In the genomic region with DNA sequence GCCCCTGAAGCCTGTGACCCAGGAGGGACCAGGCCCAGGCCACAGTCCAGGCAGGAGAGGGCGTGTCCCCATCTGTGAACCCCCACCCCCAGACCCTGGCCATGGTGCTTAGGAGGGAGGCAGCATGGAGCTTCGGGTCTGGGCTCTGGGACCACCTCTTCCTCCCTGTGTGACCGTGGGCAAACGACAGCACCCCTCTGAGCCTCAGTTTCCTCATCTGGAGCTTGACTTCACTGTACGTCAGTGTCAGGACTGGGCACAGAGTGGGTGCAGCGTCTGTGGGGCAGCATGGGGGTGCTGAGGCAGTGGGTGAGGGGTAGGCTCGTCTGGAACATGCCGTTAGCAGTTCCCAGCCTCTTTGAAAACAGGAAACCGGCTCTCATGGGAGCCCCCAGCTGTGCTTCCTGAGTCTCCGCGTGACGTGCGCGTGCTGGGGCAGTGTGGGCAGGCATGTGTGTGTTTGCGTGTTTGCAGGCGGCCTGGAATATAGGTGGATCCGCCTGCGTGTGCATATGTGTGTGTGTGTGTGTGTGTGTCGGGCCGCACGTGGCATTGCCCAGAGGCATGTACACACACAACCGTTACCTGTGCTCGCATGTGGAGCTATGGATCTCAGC, we compare ENCODE assay signal across 8 cellular contexts. TPM values are rescaled to one million over a fixed set of nuclear protein-coding genes. Genes with fewer than 3 reads are reported as not detected.
A peak's percentile ranks its signal among the peaks of the same experiment; 100 is the strongest.
DNase-seq lines count a peak whose midpoint lies in the region; TF ChIP-seq lines count a peak whose summit lies in the region.

No MANE protein-coding gene starts in this region.

- H3K4me3 Mint-ChIP-seq in type B pancreatic cell: no peak overlapping the region
- no peak overlapping the region for H3K4me3 Mint-ChIP-seq in endodermal cell

- H3K9me3 ChIP-seq in esophagus (ENCODE audit: control insufficient read depth in 2 of 2, insufficient read depth in 1 of 2, low read depth in 1 of 2, low read length in 1 of 2): no peaks in the 10 kb centered on the region
- no peaks in the 10 kb centered on the region for H3K9me3 ChIP-seq in endodermal cell (ENCODE audit: control insufficient read depth, low read length)

- H3K27me3 ChIP-seq in esophagus (ENCODE audit: control insufficient read depth in 1 of 2, insufficient read depth in 2 of 2, low read length in 2 of 2): no peaks in the 10 kb centered on the region
- H3K27me3 ChIP-seq in endodermal cell (ENCODE audit: control insufficient read depth, insufficient read depth, low read length, poor library complexity, severe bottlenecking): no peaks in the 10 kb centered on the region

- TF ChIP-seq CTCF in type B pancreatic cell (conservative IDR thresholded peaks at IDR 0.05) (no peak), endodermal cell (conservative IDR thresholded peaks at IDR 0.05) (no peak)

- H3K4me1 Mint-ChIP-seq in type B pancreatic cell (ENCODE audit: unreplicated experiment): peaks cover 4% of the 10 kb centered on the region
- no peaks in the 10 kb centered on the region for H3K4me1 Mint-ChIP-seq in endodermal cell

- no peak overlapping the region for H3K9ac ChIP-seq in endodermal cell (ENCODE audit: extremely low read depth, low read length, poor library complexity, severe bottlenecking)

- H3K4me1 ChIP-seq in esophagus (ENCODE audit: control insufficient read depth in 2 of 2, insufficient read depth in 2 of 2, low read length in 1 of 2): peaks cover 10 to 28% of the 10 kb centered on the region in 2 donors
- H3K4me1 ChIP-seq in endodermal cell (ENCODE audit: control insufficient read depth, insufficient read depth, low read length): no peaks in the 10 kb centered on the region

- WGBS in esophagus, 2 donors: 39 to 51% methylated on average over 23 of the region's 23 CpGs
- 85 to 87% methylated on average over 11 to 23 of the region's 23 CpGs for WGBS in endodermal cell (ENCODE audit: insufficient coverage in 1 of 2, insufficient read length in 1 of 2), 2 experiments

- DNase-seq in NCI-H1417 (lab: John Stamatoyannopoulos, UW) (peak in 2 of 3 experiments; percentile 33 to 43), NCI-H1417 treated with DMSO at 0.1 percent for 48 hours (lab: John Stamatoyannopoulos, UW) (no peak), pons (ENCODE audit: low spot score) (peak; percentile 79), type B pancreatic cell (ENCODE audit: extremely low spot score, unreplicated experiment) (no peak), endodermal cell (no peak), DMS53 treated with DMSO at 0.1 percent for 48 hours (lab: John Stamatoyannopoulos, UW; ENCODE audit: unreplicated experiment) (no peak)
- peak; percentile 47 to 49 for DNase-seq in activated CD4-positive, alpha-beta T cell treated with anti-CD3 and anti-CD28 coated beads, Interleukin-2, amount 50 U/mL, for 4 hours

- H3K27me3 Mint-ChIP-seq in type B pancreatic cell: peaks cover 4% of the 10 kb centered on the region
- H3K27me3 Mint-ChIP-seq in endodermal cell (ENCODE audit: insufficient read depth): peaks cover 3% of the 10 kb centered on the region

- H3K27ac Mint-ChIP-seq in type B pancreatic cell (no peak overlapping the region), endodermal cell (no peak overlapping the region)

- no peak overlapping the region for H3K4me3 ChIP-seq in esophagus (ENCODE audit: low read depth in 1 of 2, low read length in 2 of 2)
- H3K4me3 ChIP-seq in endodermal cell (ENCODE audit: low read length): no peak overlapping the region

- no peaks in the 10 kb centered on the region for H3K36me3 Mint-ChIP-seq in type B pancreatic cell
- H3K36me3 Mint-ChIP-seq in endodermal cell (ENCODE audit: low read depth): no peaks in the 10 kb centered on the region

- H3K27ac ChIP-seq in esophagus (ENCODE audit: low read depth in 2 of 2, low read length in 1 of 2): peak overlapping the region; percentile 74 to 78
- no peak overlapping the region for H3K27ac ChIP-seq in endodermal cell (ENCODE audit: low read depth, low read length)

- H3K9me3 Mint-ChIP-seq in type B pancreatic cell (no peaks in the 10 kb centered on the region), endodermal cell (no peaks in the 10 kb centered on the region)

- H3K36me3 ChIP-seq in esophagus (ENCODE audit: control insufficient read depth in 2 of 2, insufficient read depth in 2 of 2, low read length in 1 of 2) (no peaks in the 10 kb centered on the region), endodermal cell (ENCODE audit: control insufficient read depth, insufficient read depth, low read length) (no peaks in the 10 kb centered on the region)

RNA-seq across cellular contexts. Expression of a gene that starts 15.7 kb away (rescaled TPM):
- 10 to 100 TPM; 10.9 to 24.0 TPM for polyA plus RNA-seq in esophagus
- total RNA-seq in type B pancreatic cell (ENCODE audit: low replicate concordance): 2.8 and 6.3 TPM in 2 replicates
- 1 to 10 TPM; 6.8 to 7.0 TPM for total RNA-seq in endodermal cell
- polyA plus RNA-seq in endodermal cell (2013, experiment 1 of 2): 3.3 TPM
- 2.4 TPM for polyA plus RNA-seq in endodermal cell (2013, experiment 2 of 2)

RNA-seq across cellular contexts. Expression of a gene that starts 56.8 kb away (rescaled TPM):
- polyA plus RNA-seq in esophagus: under 1 TPM; 0.02 TPM
- total RNA-seq in type B pancreatic cell (ENCODE audit: low replicate concordance) (13.4 and 15.3 TPM in 2 replicates), endodermal cell (1 to 10 TPM; 5.8 to 8.2 TPM)
- 13.1 TPM for polyA plus RNA-seq in endodermal cell (2013, experiment 1 of 2)
- polyA plus RNA-seq in endodermal cell (2013, experiment 2 of 2): 11.3 TPM

Comparison
In these comparisons a context has a peak if more than half of its experiments do, and no peak if none do; other contexts are left out.
1. DNase-seq: peak in NCI-H1417 (2 of 3), activated CD4-positive, alpha-beta T cell treated with anti-CD3 and anti-CD28 coated beads, Interleukin-2, amount 50 U/mL, for 4 hours (2 of 2) and pons (single experiment); none in NCI-H1417 treated with DMSO at 0.1 percent for 48 hours (single experiment), type B pancreatic cell (single experiment), endodermal cell (single experiment) and DMS53 treated with DMSO at 0.1 percent for 48 hours (single experiment).